ENCODE assay signal across 1 cellular context in the genomic region with DNA sequence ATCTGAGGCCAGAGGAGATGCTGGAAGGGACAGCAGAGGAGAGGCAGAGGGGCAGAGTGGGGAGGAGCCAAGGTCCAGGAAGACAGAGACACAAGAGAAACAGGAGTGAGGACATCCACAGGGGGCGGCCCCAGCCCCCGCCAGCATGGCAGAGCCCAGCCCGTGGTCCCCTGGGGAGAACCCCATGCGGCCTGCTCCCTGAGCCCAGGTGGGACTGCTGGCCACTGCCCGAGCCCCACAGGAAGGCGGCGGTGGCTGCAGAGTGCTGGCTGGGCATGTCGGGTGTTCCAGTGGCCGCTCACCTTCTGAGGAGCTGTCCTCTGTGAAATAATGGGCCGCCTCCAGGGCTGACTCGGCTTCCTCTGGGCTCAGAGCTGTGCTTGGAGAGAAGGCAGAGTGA.
TF ChIP-seq lines count a peak whose summit lies in the region.

No MANE protein-coding gene starts in this region.

TF ChIP-seq in HepG2, 621 proteins besides CTCF, POLR2A, EP300 and RAD21:
- TF ChIP-seq, protein P1, sequence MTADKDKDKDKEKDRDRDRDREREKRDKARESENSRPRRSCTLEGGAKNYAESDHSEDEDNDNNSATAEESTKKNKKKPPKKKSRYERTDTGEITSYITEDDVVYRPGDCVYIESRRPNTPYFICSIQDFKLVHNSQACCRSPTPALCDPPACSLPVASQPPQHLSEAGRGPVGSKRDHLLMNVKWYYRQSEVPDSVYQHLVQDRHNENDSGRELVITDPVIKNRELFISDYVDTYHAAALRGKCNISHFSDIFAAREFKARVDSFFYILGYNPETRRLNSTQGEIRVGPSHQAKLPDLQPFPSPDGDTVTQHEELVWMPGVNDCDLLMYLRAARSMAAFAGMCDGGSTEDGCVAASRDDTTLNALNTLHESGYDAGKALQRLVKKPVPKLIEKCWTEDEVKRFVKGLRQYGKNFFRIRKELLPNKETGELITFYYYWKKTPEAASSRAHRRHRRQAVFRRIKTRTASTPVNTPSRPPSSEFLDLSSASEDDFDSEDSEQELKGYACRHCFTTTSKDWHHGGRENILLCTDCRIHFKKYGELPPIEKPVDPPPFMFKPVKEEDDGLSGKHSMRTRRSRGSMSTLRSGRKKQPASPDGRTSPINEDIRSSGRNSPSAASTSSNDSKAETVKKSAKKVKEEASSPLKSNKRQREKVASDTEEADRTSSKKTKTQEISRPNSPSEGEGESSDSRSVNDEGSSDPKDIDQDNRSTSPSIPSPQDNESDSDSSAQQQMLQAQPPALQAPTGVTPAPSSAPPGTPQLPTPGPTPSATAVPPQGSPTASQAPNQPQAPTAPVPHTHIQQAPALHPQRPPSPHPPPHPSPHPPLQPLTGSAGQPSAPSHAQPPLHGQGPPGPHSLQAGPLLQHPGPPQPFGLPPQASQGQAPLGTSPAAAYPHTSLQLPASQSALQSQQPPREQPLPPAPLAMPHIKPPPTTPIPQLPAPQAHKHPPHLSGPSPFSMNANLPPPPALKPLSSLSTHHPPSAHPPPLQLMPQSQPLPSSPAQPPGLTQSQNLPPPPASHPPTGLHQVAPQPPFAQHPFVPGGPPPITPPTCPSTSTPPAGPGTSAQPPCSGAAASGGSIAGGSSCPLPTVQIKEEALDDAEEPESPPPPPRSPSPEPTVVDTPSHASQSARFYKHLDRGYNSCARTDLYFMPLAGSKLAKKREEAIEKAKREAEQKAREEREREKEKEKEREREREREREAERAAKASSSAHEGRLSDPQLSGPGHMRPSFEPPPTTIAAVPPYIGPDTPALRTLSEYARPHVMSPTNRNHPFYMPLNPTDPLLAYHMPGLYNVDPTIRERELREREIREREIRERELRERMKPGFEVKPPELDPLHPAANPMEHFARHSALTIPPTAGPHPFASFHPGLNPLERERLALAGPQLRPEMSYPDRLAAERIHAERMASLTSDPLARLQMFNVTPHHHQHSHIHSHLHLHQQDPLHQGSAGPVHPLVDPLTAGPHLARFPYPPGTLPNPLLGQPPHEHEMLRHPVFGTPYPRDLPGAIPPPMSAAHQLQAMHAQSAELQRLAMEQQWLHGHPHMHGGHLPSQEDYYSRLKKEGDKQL (CRISPR knock-in tag; IDR thresholded peaks at IDR 0.05; ENCODE audit: low read depth), result no peak
- peak; percentile 76 for TF ChIP-seq AGO2 (optimal IDR thresholded peaks at IDR 0.05; ENCODE audit: low read depth, low read length)
- 0 out of 2 replicates have a peak, but pooled peaks have one; percentile 9 for TF ChIP-seq POLR2G (IDR thresholded peaks at IDR 0.05; ENCODE audit: low read depth, low read length)
- no peak for TF ChIP-seq BRD4 (CRISPR knock-in tag; IDR thresholded peaks at IDR 0.05)
- TF ChIP-seq, protein P2, sequence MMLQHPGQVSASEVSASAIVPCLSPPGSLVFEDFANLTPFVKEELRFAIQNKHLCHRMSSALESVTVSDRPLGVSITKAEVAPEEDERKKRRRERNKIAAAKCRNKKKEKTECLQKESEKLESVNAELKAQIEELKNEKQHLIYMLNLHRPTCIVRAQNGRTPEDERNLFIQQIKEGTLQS (CRISPR knock-in tag; IDR thresholded peaks at IDR 0.05), result no peak
